ENCODE assay signal across 1 cellular context in genomic region chr11:90223248-90223585, GRCh38.
TF ChIP-seq lines count a peak whose summit lies in the region.

No MANE protein-coding gene starts in this region.

TF ChIP-seq in GM12878, 131 proteins besides CTCF, POLR2A, EP300 and RAD21 (continued from another document):
- TF ChIP-seq ZBTB11 (CRISPR knock-in tag; IDR thresholded peaks at IDR 0.05) = no peak
- no peak for TF ChIP-seq ZNF384 (IDR thresholded peaks at IDR 0.05; ENCODE audit: borderline replicate concordance, low read depth, low read length)
- peak; percentile 37 for TF ChIP-seq PML (IDR thresholded peaks at IDR 0.05; ENCODE audit: low read length)
- no peak for TF ChIP-seq CEBPB (IDR thresholded peaks at IDR 0.05; ENCODE audit: borderline replicate concordance in 1 of 2, low read depth in 2 of 2, low read length in 2 of 2)
- TF ChIP-seq SREBF2 (IDR thresholded peaks at IDR 0.05; ENCODE audit: low read length) = no peak
- TF ChIP-seq MYC (IDR thresholded peaks at IDR 0.05; ENCODE audit: insufficient read depth, insufficient read length, insufficient replicate concordance, low read length, severe bottlenecking) = no peak
- no peak for TF ChIP-seq POLR2AphosphoS5 (IDR thresholded peaks at IDR 0.05; ENCODE audit: low read length)
- no peak; the same call in 1 of the 2 replicates for TF ChIP-seq CEBPZ (IDR thresholded peaks at IDR 0.05; ENCODE audit: low read depth, low read length)
- TF ChIP-seq CHD2 (IDR thresholded peaks at IDR 0.05; ENCODE audit: borderline replicate concordance, low read depth, low read length) = no peak
